8 cellular contexts compared by ENCODE assay signal in the genomic region with DNA sequence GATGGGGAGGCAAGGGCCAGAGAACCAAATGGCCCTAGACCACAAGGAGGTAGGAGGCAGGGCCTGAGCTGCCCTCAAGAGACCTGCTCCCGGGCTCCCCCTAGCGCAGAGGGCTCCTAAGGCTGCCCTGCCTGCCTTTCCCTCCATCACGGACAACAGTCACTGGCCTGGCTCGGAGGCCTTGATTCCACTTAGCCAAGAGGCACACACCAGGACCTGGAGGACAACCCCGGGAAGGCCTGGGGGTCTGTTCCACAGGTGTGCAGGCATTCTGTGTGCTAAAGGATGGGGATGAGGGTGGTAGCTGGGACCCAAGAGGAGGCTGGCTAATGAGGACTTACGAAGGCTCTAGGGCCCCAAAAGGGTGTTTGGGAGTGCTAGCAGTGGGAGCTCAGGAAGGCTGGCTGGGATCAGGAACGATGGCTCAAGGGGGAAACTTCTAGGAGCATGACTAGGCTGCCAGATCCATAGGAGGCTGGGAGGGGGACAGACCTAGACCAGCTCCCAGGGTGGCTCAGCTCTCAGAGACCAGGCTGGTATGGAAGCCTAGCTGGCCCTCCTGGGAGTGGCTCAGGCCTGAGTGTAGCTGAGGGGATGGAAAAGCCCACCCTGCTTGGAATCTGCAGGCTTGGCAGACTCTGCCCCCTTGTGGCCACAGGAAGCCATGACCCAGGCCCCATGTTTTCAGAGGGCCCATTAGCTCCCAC. TPM values are rescaled to one million over a fixed set of nuclear protein-coding genes. Genes with fewer than 3 reads are reported as not detected.
DNase-seq lines count a peak whose midpoint lies in the region; ATAC-seq and TF ChIP-seq lines count a peak whose summit lies in the region.

No MANE protein-coding gene starts in this region.

- H3K27ac ChIP-seq in mammary epithelial cell (ENCODE audit: insufficient read depth, low read depth, low read length): peak overlapping the region; percentile 81

- H3K9me3 ChIP-seq in mammary epithelial cell (replicated peaks; ENCODE audit: insufficient read depth, low read length): no peaks in the 10 kb centered on the region

- H3K4me2 ChIP-seq in mammary epithelial cell (ENCODE audit: insufficient read depth, low read depth, low read length): peak overlapping the region; percentile 99

- WGBS in mammary epithelial cell (ENCODE audit: low coverage, missing lambda C conversion rate): 3% methylated on average over 5 of the region's 7 CpGs

- peak overlapping the region; percentile 69 to 74 (median 70) for H3K4me3 ChIP-seq in mammary epithelial cell (replicated peaks in 1 of 3; ENCODE audit: insufficient read depth in 1 of 3, low read depth in 2 of 3, low read length in 3 of 3)

- dilution Hi-C loops in mammary epithelial cell (cut with HindIII; ENCODE audit: low sequenced_read_pairs): loop anchor here (25.0 kb wide), 1 partner anchor 397 kb away; a partner anchor contains a TSS

- peaks cover 66% of the 10 kb centered on the region for H3K79me2 ChIP-seq in mammary epithelial cell (ENCODE audit: insufficient read depth, low read length)

- intact Hi-C loops in mammary epithelial cell (cut with micrococcal nuclease): loop anchor here (1.0 to 10.0 kb wide), 7 partner anchors 25 to 700 kb away; a partner anchor contains a TSS

- peak overlapping the region; percentile 4 for H2AFZ ChIP-seq in mammary epithelial cell (ENCODE audit: low read depth, low read length)

- BruUV-seq in mammary epithelial cell (replicated peaks; lab: Mats Ljungman, UMichigan): no TSS peak

- H3K27me3 ChIP-seq in mammary epithelial cell (ENCODE audit: insufficient read depth, low read length): no peaks in the 10 kb centered on the region

- in situ Hi-C loops in mammary epithelial cell (cut with MboI; ENCODE audit: low sequenced_read_pairs in 2 of 2): loop anchor here in 1 of 2 donors (5.0 to 25.0 kb wide), 4 partner anchors 110 to 397 kb away; a partner anchor contains a TSS

- CTCF ChIA-PET in mammary epithelial cell (lab: Charles Lee; ENCODE audit: low non-redundant PET): interaction anchor here (0.5 to 2.4 kb wide), 12 partner anchors 8 to 1089 kb away, joined by 3 to 67 read pairs (median 5); no protein-coding TSS in a partner anchor

- H3K9ac ChIP-seq in mammary epithelial cell (ENCODE audit: insufficient read depth, low read length): peak overlapping the region; percentile 82

- peak; percentile 89 to 95 for TF ChIP-seq CTCF in mammary epithelial cell (conservative IDR thresholded peaks at IDR 0.05 in 1 of 2, IDR thresholded peaks at IDR 0.05 in 1 of 2; ENCODE audit: extremely low read depth in 1 of 2, insufficient read depth in 1 of 2, low read depth in 1 of 2, low read length in 2 of 2)

- DNase-seq in NCI-H524 (lab: John Stamatoyannopoulos, UW) (peak; percentile 62 to 79), NCI-H524 treated with DMSO at 0.1 percent for 48 hours (lab: John Stamatoyannopoulos, UW) (no peak), NCI-H2029 treated with DMSO at 0.1 percent for 48 hours (lab: John Stamatoyannopoulos, UW) (peak; percentile 91), UCSD-AML1 (lab: John Stamatoyannopoulos, UW; ENCODE audit: unreplicated experiment) (peak; percentile 68), mammary epithelial cell (peak; percentile 71), islet precursor cell (peak; percentile 92)
- peak; percentile 53 for DNase-seq in stimulated activated CD4-positive, alpha-beta T cell treated with anti-CD3 and anti-CD28 coated beads, Interleukin-4, amount 100 ng/mL, for 24 hours

- ATAC-seq in GM21576 (IDR thresholded peaks at IDR 0.05; ENCODE audit: unreplicated experiment): no peak

- no peaks in the 10 kb centered on the region for H3K36me3 ChIP-seq in mammary epithelial cell (ENCODE audit: insufficient read depth, low read length)

- no peaks in the 10 kb centered on the region for H4K20me1 ChIP-seq in mammary epithelial cell (ENCODE audit: insufficient read depth, low read length)

- H3K4me1 ChIP-seq in mammary epithelial cell (ENCODE audit: insufficient read depth, low read length): peaks cover 73% of the 10 kb centered on the region

RNA-seq across cellular contexts. Expression of a gene that starts 0.8 kb away (rescaled TPM):
- 100 to 1,000 TPM in 1 of 2 donors, 10 to 100 TPM in 1; 22.8 to 105 TPM for total RNA-seq in mammary epithelial cell
- polyA plus RNA-seq in mammary epithelial cell: 47.1 TPM
- polyA minus RNA-seq in mammary epithelial cell: 21.8 TPM

RNA-seq across cellular contexts. Expression of a gene that starts 12.3 kb away (rescaled TPM):
- 10 to 100 TPM; 35.5 to 53.0 TPM for total RNA-seq in mammary epithelial cell
- polyA plus RNA-seq in mammary epithelial cell: 38.6 TPM
- 64.5 TPM for polyA minus RNA-seq in mammary epithelial cell

RNA-seq across cellular contexts. Expression of a gene that starts 35.4 kb away (rescaled TPM):
- 10 to 100 TPM; 28.4 to 31.7 TPM for total RNA-seq in mammary epithelial cell
- 34.8 TPM for polyA plus RNA-seq in mammary epithelial cell
- polyA minus RNA-seq in mammary epithelial cell: 34.2 TPM

RNA-seq across cellular contexts. Expression of a gene that starts 40.3 kb away (rescaled TPM):
- 100 to 1,000 TPM in 1 of 2 donors, 10 to 100 TPM in 1; 84.4 to 127 TPM for total RNA-seq in mammary epithelial cell
- 199 TPM for polyA plus RNA-seq in mammary epithelial cell
- polyA minus RNA-seq in mammary epithelial cell: 104 TPM

RNA-seq across cellular contexts. Expression of a gene that starts 44.6 kb away (rescaled TPM):
- 100 to 1,000 TPM in 1 of 2 donors, 10 to 100 TPM in 1; 88.2 to 103 TPM for total RNA-seq in mammary epithelial cell
- polyA plus RNA-seq in mammary epithelial cell: 71.7 TPM
- 102 TPM for polyA minus RNA-seq in mammary epithelial cell
